In genomic region chr2:149258531-149258930, GRCh38 we compare ENCODE assay signal across 22 cellular contexts.
DNase-seq lines count a peak whose midpoint lies in the region; ATAC-seq, FAIRE-seq and TF ChIP-seq lines count a peak whose summit lies in the region.
"Had no signal": no experiment of that assay in that cellular context is flagged by ENCODE, and none has a peak within 500 bp of the region (broad histone marks: within the 10 kb centered on the region; RNA-seq: fewer than 3 reads in every experiment).

No MANE protein-coding gene starts in this region.

- H3K27ac ChIP-seq in colonic mucosa = no peak overlapping the region
- H3K27ac ChIP-seq: prostate gland, upper lobe of right lung had no signal

- H3K27me3 ChIP-seq in colonic mucosa = no peaks in the 10 kb centered on the region

- TF ChIP-seq CTCF in colonic mucosa (IDR thresholded peaks at IDR 0.05) = no peak
- no peak for TF ChIP-seq CTCF in mucosa of descending colon (IDR thresholded peaks at IDR 0.05)

- ATAC-seq in mucosa of descending colon (peak; percentile 94), HG02798 (IDR thresholded peaks at IDR 0.05; ENCODE audit: poor library complexity, unreplicated experiment) (no peak)
- ATAC-seq: activated CD8-positive, alpha-beta T cell treated with anti-CD3 and anti-CD28 coated beads for 36 hours; natural killer cell treated with Interleukin-12 subunit alpha and Interleukin-12 subunit beta and Interleukin-15 and Interleukin-18, amount 100 ng/mL, for 72 hours; upper lobe of right lung had no signal

- CTCF ChIA-PET in activated naive CD4-positive, alpha-beta T cell treated with anti-CD3 and anti-CD28 coated beads, Interleukin-2, amount 10 ng/mL, durations not matched to agents 7 days and 5 days (lab: Charles Lee) = no interaction called here

- no peak for DNase-seq in GM12891 (ENCODE audit: insufficient read length, low spot score)
- peak; percentile 29 for DNase-seq in HuH-7 (ENCODE audit: low spot score)
- DNase-seq in colonic mucosa = peak; percentile 29
- DNase-seq in mucosa of descending colon = no peak
- no peak for DNase-seq in activated naive CD4-positive, alpha-beta T cell treated with anti-CD3 and anti-CD28 coated beads, Interleukin-2, amount 10 ng/mL, durations not matched to agents 7 days and 5 days
- no peak for DNase-seq in occipital lobe (lab: John Stamatoyannopoulos, UW)
- DNase-seq in EL = no peak
- DNase-seq: activated CD8-positive, alpha-beta T cell treated with anti-CD3 and anti-CD28 coated beads for 36 hours; activated T-cell treated with anti-CD3 and anti-CD28 coated beads, Interleukin-2, amount 50 U/mL, for 24 hours; MV-4-11; NCI-H1930; stimulated activated CD4-positive, alpha-beta T cell treated with anti-CD3 and anti-CD28 coated beads, Interleukin-4, amount 100 ng/mL, for 4 hours; upper lobe of right lung had no signal

- intact Hi-C loops in colonic mucosa (cut with DNase I) = no loop called here
- intact Hi-C loops in mucosa of descending colon (cut with DNase I, micrococcal nuclease) = no loop called here

- H3K27me3 Mint-ChIP-seq in activated naive CD4-positive, alpha-beta T cell treated with anti-CD3 and anti-CD28 coated beads, Interleukin-2, amount 10 ng/mL, durations not matched to agents 7 days and 5 days = no peaks in the 10 kb centered on the region
- H3K27me3 Mint-ChIP-seq: activated naive CD4-positive, alpha-beta T cell treated with anti-CD3 and anti-CD28 coated beads, Interleukin-2, amount 50 U/mL, for 24 hours had no signal

- H3K4me3 ChIP-seq in colonic mucosa = no peak overlapping the region
- no peak overlapping the region for H3K4me3 ChIP-seq in mucosa of descending colon
- H3K4me3 ChIP-seq: prostate gland, smooth muscle cell, upper lobe of right lung had no signal

- FAIRE-seq in GM12891 (lab: Jason Lieb, UNC) = peak; percentile 5
- FAIRE-seq: GM19239 had no signal

- no peaks in the 10 kb centered on the region for H3K4me1 Mint-ChIP-seq in activated naive CD4-positive, alpha-beta T cell treated with anti-CD3 and anti-CD28 coated beads, Interleukin-2, amount 10 ng/mL, durations not matched to agents 7 days and 5 days
- H3K4me1 Mint-ChIP-seq: activated naive CD4-positive, alpha-beta T cell treated with anti-CD3 and anti-CD28 coated beads, Interleukin-2, amount 50 U/mL, for 24 hours; IgD-negative memory B cell had no signal

- no peaks in the 10 kb centered on the region for H3K36me3 ChIP-seq in colonic mucosa
- no peaks in the 10 kb centered on the region for H3K36me3 ChIP-seq in mucosa of descending colon (ENCODE audit: low read depth)
- H3K36me3 ChIP-seq: prostate gland, upper lobe of right lung had no signal

- no peak overlapping the region for H3K27ac Mint-ChIP-seq in activated naive CD4-positive, alpha-beta T cell treated with anti-CD3 and anti-CD28 coated beads, Interleukin-2, amount 10 ng/mL, durations not matched to agents 7 days and 5 days
- H3K27ac Mint-ChIP-seq: activated CD8-positive, alpha-beta T cell treated with anti-CD3 and anti-CD28 coated beads for 36 hours; activated naive CD4-positive, alpha-beta T cell treated with anti-CD3 and anti-CD28 coated beads, Interleukin-2, amount 50 U/mL, for 24 hours; activated T-cell treated with anti-CD3 and anti-CD28 coated beads, Interleukin-2, amount 50 U/mL, for 24 hours; IgD-negative memory B cell; memory B cell; natural killer cell treated with Interleukin-12 subunit alpha and Interleukin-12 subunit beta and Interleukin-15 and Interleukin-18, amount 100 ng/mL, for 72 hours; T-helper 1 cell treated with Interleukin-12 subunit alpha and Interleukin-12 subunit beta and Interleukin-4 antibody, amounts not matched to agents 30 μg/mL and 1 μg/mL, for 36 hours had no signal

- H3K9me3 Mint-ChIP-seq in activated naive CD4-positive, alpha-beta T cell treated with anti-CD3 and anti-CD28 coated beads, Interleukin-2, amount 10 ng/mL, durations not matched to agents 7 days and 5 days = no peaks in the 10 kb centered on the region

- no peak for TF ChIP-seq POLR2A in GM12891 (IDR thresholded peaks at IDR 0.05; ENCODE audit: low read depth, low read length)

- no peak overlapping the region for H3K4me3 Mint-ChIP-seq in activated naive CD4-positive, alpha-beta T cell treated with anti-CD3 and anti-CD28 coated beads, Interleukin-2, amount 10 ng/mL, durations not matched to agents 7 days and 5 days
- H3K4me3 Mint-ChIP-seq: activated CD8-positive, alpha-beta T cell treated with anti-CD3 and anti-CD28 coated beads for 36 hours; activated naive CD4-positive, alpha-beta T cell treated with anti-CD3 and anti-CD28 coated beads, Interleukin-2, amount 50 U/mL, for 24 hours; activated T-cell treated with anti-CD3 and anti-CD28 coated beads, Interleukin-2, amount 50 U/mL, for 24 hours; memory B cell; natural killer cell treated with Interleukin-12 subunit alpha and Interleukin-12 subunit beta and Interleukin-15 and Interleukin-18, amount 100 ng/mL, for 72 hours; T-helper 1 cell treated with Interleukin-12 subunit alpha and Interleukin-12 subunit beta and Interleukin-4 antibody, amounts not matched to agents 30 μg/mL and 1 μg/mL, for 36 hours had no signal

- no peaks in the 10 kb centered on the region for H3K9me3 ChIP-seq in colonic mucosa
- no peaks in the 10 kb centered on the region for H3K9me3 ChIP-seq in mucosa of descending colon
- H3K9me3 ChIP-seq: prostate gland, upper lobe of right lung had no signal

- H3K9ac ChIP-seq in colonic mucosa (ENCODE audit: low read depth in 2 of 2, low read length in 2 of 2) = no peak overlapping the region

- H3K36me3 Mint-ChIP-seq in activated naive CD4-positive, alpha-beta T cell treated with anti-CD3 and anti-CD28 coated beads, Interleukin-2, amount 10 ng/mL, durations not matched to agents 7 days and 5 days = no peaks in the 10 kb centered on the region
- H3K36me3 Mint-ChIP-seq: activated naive CD4-positive, alpha-beta T cell treated with anti-CD3 and anti-CD28 coated beads, Interleukin-2, amount 50 U/mL, for 24 hours had no signal

- no peaks in the 10 kb centered on the region for H3K4me1 ChIP-seq in colonic mucosa
- H3K4me1 ChIP-seq in mucosa of descending colon (ENCODE audit: low read depth) = no peaks in the 10 kb centered on the region
- H3K4me1 ChIP-seq: prostate gland, upper lobe of right lung had no signal

TF ChIP-seq in GM12891, 5 proteins besides CTCF, POLR2A, EP300 and RAD21:
- TF ChIP-seq POLR2AphosphoS5 (IDR thresholded peaks at IDR 0.05; ENCODE audit: low read depth, low read length) = no peak

Comparison
In these comparisons a context has a peak if more than half of its experiments do, and no peak if none do; other contexts are left out.
1. DNase-seq: peak in HuH-7 (single experiment) and colonic mucosa (single experiment); none in GM12891 (single experiment), mucosa of descending colon (0 of 3), activated naive CD4-positive, alpha-beta T cell treated with anti-CD3 and anti-CD28 coated beads, Interleukin-2, amount 10 ng/mL, durations not matched to agents 7 days and 5 days (single experiment), occipital lobe (single experiment) and EL (single experiment).